8 cellular contexts compared by ENCODE assay signal in the genomic region with DNA sequence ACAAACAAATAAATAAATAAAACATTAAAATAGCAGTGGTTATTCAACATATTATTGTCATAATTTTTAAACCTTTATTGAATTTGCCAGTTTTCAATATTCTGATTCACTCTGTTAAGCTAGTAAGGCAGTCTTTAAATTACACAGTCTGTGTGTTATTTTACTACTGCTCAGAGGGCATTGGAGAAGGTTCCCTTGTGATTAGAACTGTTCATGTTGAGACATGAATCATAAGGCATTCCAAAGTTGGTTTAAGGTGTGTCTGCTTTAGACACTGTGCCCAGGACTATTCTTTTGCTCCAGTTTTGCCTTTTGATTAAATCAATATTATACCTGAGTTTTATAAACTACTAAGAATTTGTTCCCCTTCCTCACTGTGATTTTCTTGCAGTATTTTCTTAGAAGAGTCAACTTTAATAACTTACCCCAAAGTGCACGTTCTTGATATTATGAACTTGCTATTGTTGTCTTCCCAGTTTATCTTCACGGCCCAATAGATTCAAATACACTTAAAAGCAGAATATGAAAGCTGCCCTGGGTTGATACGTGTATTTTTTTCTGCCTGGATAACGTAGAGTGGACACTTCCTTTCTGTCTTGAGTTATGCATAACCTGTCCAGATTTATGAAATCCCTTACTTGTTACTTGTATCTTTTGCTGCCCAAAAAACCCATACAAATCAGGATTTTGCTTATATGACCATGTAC.
DNase-seq lines count a peak whose midpoint lies in the region; ATAC-seq, FAIRE-seq and TF ChIP-seq lines count a peak whose summit lies in the region.
"Had no signal": no experiment of that assay in that cellular context is flagged by ENCODE, and none has a peak within 500 bp of the region (broad histone marks: within the 10 kb centered on the region; RNA-seq: fewer than 3 reads in every experiment).

No MANE protein-coding gene starts in this region.

- H3K27ac ChIP-seq in breast epithelium (no peak overlapping the region), pancreas (peak overlapping the region; percentile 47 to 84 (median 71))

- 32 to 35% methylated on average over 4 of the region's 4 CpGs for WGBS in pancreas, 2 donors

- H3K36me3 ChIP-seq in breast epithelium = no peaks in the 10 kb centered on the region
- H3K36me3 ChIP-seq in pancreas = no peaks in the 10 kb centered on the region

- no peaks in the 10 kb centered on the region for H3K36me3 Mint-ChIP-seq in HFFc6 (ENCODE audit: low read depth)

- no peaks in the 10 kb centered on the region for H3K9me3 Mint-ChIP-seq in HFFc6

- FAIRE-seq in pancreas (lab: Jason Lieb, UNC) = no peak

- H3K27me3 Mint-ChIP-seq in HFFc6 (ENCODE audit: insufficient read depth) = peaks cover 17% of the 10 kb centered on the region

- TF ChIP-seq CTCF in NB4 (IDR thresholded peaks at IDR 0.05; ENCODE audit: low read depth, low read length) = no peak
- no peak for TF ChIP-seq CTCF in breast epithelium (IDR thresholded peaks at IDR 0.05)
- no peak for TF ChIP-seq CTCF in pancreas (IDR thresholded peaks at IDR 0.05)
- TF ChIP-seq CTCF in HFFc6 (IDR thresholded peaks at IDR 0.05) = no peak

- H3K9me3 ChIP-seq in breast epithelium (no peaks in the 10 kb centered on the region), pancreas (no peaks in the 10 kb centered on the region)

- H3K4me1 ChIP-seq in breast epithelium = no peaks in the 10 kb centered on the region
- peaks cover 0 to 25% (median 8%) of the 10 kb centered on the region in 3 donors for H3K4me1 ChIP-seq in pancreas

- ATAC-seq in pancreas = peak; percentile 53 to 63 (median 56)
- ATAC-seq in HG02981 (IDR thresholded peaks at IDR 0.05; ENCODE audit: unreplicated experiment) = no peak
- ATAC-seq in GM19395 (IDR thresholded peaks at IDR 0.05; ENCODE audit: unreplicated experiment) = no peak

- H3K27me3 ChIP-seq in breast epithelium (no peaks in the 10 kb centered on the region), pancreas (no peaks in the 10 kb centered on the region)

- no peak for TF ChIP-seq POLR2A in NB4 (IDR thresholded peaks at IDR 0.05; ENCODE audit: extremely low read depth, insufficient read length)
- TF ChIP-seq POLR2A in breast epithelium (IDR thresholded peaks at IDR 0.05) = no peak

- peaks cover 9% of the 10 kb centered on the region for H3K4me1 Mint-ChIP-seq in HFFc6 (ENCODE audit: low read depth)

- H3K4me3 ChIP-seq in GM08714 (ENCODE audit: low read length) (peak overlapping the region; percentile 99), NB4 (ENCODE audit: low read depth, low read length) (peak overlapping the region; percentile 85), breast epithelium (peak overlapping the region in 2 of 3 donors; percentile 4 to 30), pancreas (peak overlapping the region in 3 of 4 donors; percentile 34 to 47 (median 35))

- no peak overlapping the region for H3K4me3 Mint-ChIP-seq in HFFc6

- no peak overlapping the region for H3K27ac Mint-ChIP-seq in HFFc6

- peak; percentile 50 for DNase-seq in NB4 (ENCODE audit: low read depth)
- DNase-seq in breast epithelium (ENCODE audit: low spot score in 2 of 2) = no peak
- no peak for DNase-seq in pancreas
- DNase-seq in HFFc6 = no peak
- DNase-seq: NCI-H1048 had no signal

- intact Hi-C loops in breast epithelium (cut with DNase I; ENCODE audit: low total_unique reads) = loop anchor here (10.0 kb wide), 1 partner anchor 1679 kb away; no protein-coding TSS in a partner anchor
- intact Hi-C loops in pancreas (cut with DNase I) = no loop called here

Comparison
In these comparisons a context has a peak if more than half of its experiments do, and no peak if none do; other contexts are left out.
1. H3K4me3 ChIP-seq: peak in every context shown above with its lines; median percentile 99 in GM08714; 85 in NB4; 35 in pancreas; 17 in breast epithelium.
2. H3K27ac ChIP-seq: peak in pancreas (4 of 4); none in breast epithelium (0 of 2).
3. ATAC-seq: peak in pancreas (4 of 4); none in HG02981 (single experiment) and GM19395 (single experiment).